Comparison of ENCODE assay signal across 1 cellular context in genomic region chr5:160266752-160267345, GRCh38.
TF ChIP-seq lines count a peak whose summit lies in the region.

No MANE protein-coding gene starts in this region.

TF ChIP-seq in WTC11, 78 proteins besides CTCF, POLR2A, EP300 and RAD21 (continued from another document):
- TF ChIP-seq PRDM15 (CRISPR knock-in tag; IDR thresholded peaks at IDR 0.05) (0 out of 2 replicates have a peak, but pooled peaks have one; percentile 45), ZBTB21 (CRISPR knock-in tag; IDR thresholded peaks at IDR 0.05; ENCODE audit: borderline replicate concordance) (no peak), HMGA2 (CRISPR knock-in tag; IDR thresholded peaks at IDR 0.05) (no peak), IRF2 (CRISPR knock-in tag; IDR thresholded peaks at IDR 0.05; ENCODE audit: borderline replicate concordance, low read depth) (no peak), OVOL2 (CRISPR knock-in tag; IDR thresholded peaks at IDR 0.05; ENCODE audit: borderline replicate concordance) (no peak), SMAD3 (CRISPR knock-in tag; IDR thresholded peaks at IDR 0.05; ENCODE audit: borderline replicate concordance) (no peak), ZNF671 (CRISPR knock-in tag; IDR thresholded peaks at IDR 0.05) (no peak), ATF6 (CRISPR knock-in tag; IDR thresholded peaks at IDR 0.05) (no peak), ZNF512 (CRISPR knock-in tag; IDR thresholded peaks at IDR 0.05; ENCODE audit: borderline replicate concordance) (no peak), TEAD1 (CRISPR knock-in tag; IDR thresholded peaks at IDR 0.05) (peak; percentile 42; the same call in 1 of the 2 replicates), FOXJ3 (CRISPR knock-in tag; IDR thresholded peaks at IDR 0.05; ENCODE audit: borderline replicate concordance) (no peak), IRF1 (CRISPR knock-in tag; IDR thresholded peaks at IDR 0.05) (no peak), ESRRA (CRISPR knock-in tag; IDR thresholded peaks at IDR 0.05; ENCODE audit: borderline replicate concordance) (peak; percentile 65; the same call in 1 of the 2 replicates), KAT7 (CRISPR knock-in tag; IDR thresholded peaks at IDR 0.05; ENCODE audit: borderline replicate concordance) (no peak), CBFB (CRISPR knock-in tag; IDR thresholded peaks at IDR 0.05; ENCODE audit: low read depth) (no peak), MYBL2 (CRISPR knock-in tag; IDR thresholded peaks at IDR 0.05) (no peak), TP53 (CRISPR knock-in tag; IDR thresholded peaks at IDR 0.05) (no peak), CREB1 (CRISPR knock-in tag; IDR thresholded peaks at IDR 0.05) (no peak), ZNF396 (CRISPR knock-in tag; IDR thresholded peaks at IDR 0.05; ENCODE audit: borderline replicate concordance) (no peak), FOXK1 (CRISPR knock-in tag; IDR thresholded peaks at IDR 0.05) (no peak), AR (CRISPR knock-in tag; IDR thresholded peaks at IDR 0.05) (no peak)
TF ChIP-seq in WTC11: peak in this region for 3.
